Comparison of ENCODE assay signal across 14 cellular contexts in genomic region chr1:157575744-157576143, GRCh38.
DNase-seq lines count a peak whose midpoint lies in the region; ATAC-seq lines count a peak whose summit lies in the region.
"Had no signal": no experiment of that assay in that cellular context is flagged by ENCODE, and none has a peak within 500 bp of the region (broad histone marks: within the 10 kb centered on the region; RNA-seq: fewer than 3 reads in every experiment).

No MANE protein-coding gene starts in this region.

- DNase-seq in stimulated activated CD4-positive, alpha-beta T cell treated with anti-CD3 and anti-CD28 coated beads, Interleukin-4, amount 100 ng/mL, for 1 hour = no peak
- DNase-seq in AML-193 (lab: John Stamatoyannopoulos, UW) (no peak), activated T-cell treated with anti-CD3 and anti-CD28 coated beads for 4 hours (no peak)
- no peak for DNase-seq in effector CD8-positive, alpha-beta T cell (lab: John Stamatoyannopoulos, UW)
- DNase-seq: activated CD4-positive, alpha-beta T cell treated with anti-CD3 and anti-CD28 coated beads, Interleukin-2, amount 10 ng/mL, durations not matched to agents 7 days and 5 days; anterior cingulate cortex; dermis blood vessel endothelial cell; KBM-7; left lung; NCI-H1105 treated with DMSO at 0.1 percent for 48 hours had no signal

- ATAC-seq in GM18499 (IDR thresholded peaks at IDR 0.05; ENCODE audit: insufficient read depth, unreplicated experiment) = peak; percentile 75
- peak; percentile 64 for ATAC-seq in GM21360 (IDR thresholded peaks at IDR 0.05; ENCODE audit: unreplicated experiment)
- peak; percentile 68 for ATAC-seq in HG02885 (IDR thresholded peaks at IDR 0.05; ENCODE audit: poor library complexity, unreplicated experiment)
- ATAC-seq in HG03565 (IDR thresholded peaks at IDR 0.05; ENCODE audit: unreplicated experiment) = peak; percentile 72
- ATAC-seq: left lung had no signal
